In genomic region chr12:24838531-24838950, GRCh38 we compare ENCODE assay signal across 9 cellular contexts.
DNase-seq lines count a peak whose midpoint lies in the region; ATAC-seq and TF ChIP-seq lines count a peak whose summit lies in the region.
"Had no signal": no experiment of that assay in that cellular context is flagged by ENCODE, and none has a peak within 500 bp of the region (broad histone marks: within the 10 kb centered on the region; RNA-seq: fewer than 3 reads in every experiment).

No MANE protein-coding gene starts in this region.

- H3K9me3 ChIP-seq in SK-N-SH: no peaks in the 10 kb centered on the region
- no peaks in the 10 kb centered on the region for H3K9me3 ChIP-seq in upper lobe of right lung
- H3K9me3 ChIP-seq: neutrophil had no signal

- CTCF ChIA-PET in SK-N-SH (lab: Yijun Ruan, JAX): interaction anchor here (0.7 to 1.4 kb wide), 7 partner anchors 12 to 316 kb away, joined by 3 to 4 read pairs (median 3); no protein-coding TSS in a partner anchor

- H3K27ac ChIP-seq in SK-N-SH (ENCODE audit: low read depth in 2 of 2, low read length in 1 of 2) (peak overlapping the region; percentile 63 to 87; a peak in 3 of 4 replicates), upper lobe of right lung (peak overlapping the region; percentile 14)
- H3K27ac ChIP-seq: neutrophil had no signal

- H3K36me3 ChIP-seq in SK-N-SH (replicated peaks in 1 of 2; ENCODE audit: control insufficient read depth in 1 of 2, insufficient read depth in 2 of 2, low read length in 1 of 2): peaks cover 21 to 64% of the 10 kb centered on the region in 2 experiments
- peaks cover 5% of the 10 kb centered on the region for H3K36me3 ChIP-seq in upper lobe of right lung
- H3K36me3 ChIP-seq: neutrophil had no signal

- H2AFZ ChIP-seq in SK-N-SH (ENCODE audit: low read depth): no peak overlapping the region

- no peak overlapping the region for H3K9ac ChIP-seq in SK-N-SH

- peaks cover 5% of the 10 kb centered on the region; the same call in 1 of the 2 replicates for H3K79me2 ChIP-seq in SK-N-SH (ENCODE audit: insufficient read depth)

- no peaks in the 10 kb centered on the region for H4K20me1 ChIP-seq in SK-N-SH (ENCODE audit: insufficient read depth)

- peak in 1 of 2 experiments; percentile 69; a peak in 2 of 4 replicates for TF ChIP-seq EP300 in SK-N-SH (IDR thresholded peaks at IDR 0.05; ENCODE audit: borderline replicate concordance in 1 of 2, low read depth in 1 of 2, low read length in 1 of 2)

- H3K4me2 ChIP-seq in SK-N-SH: no peak overlapping the region

- TF ChIP-seq CTCF in SK-N-SH (IDR thresholded peaks at IDR 0.05): no peak
- TF ChIP-seq CTCF in upper lobe of right lung (IDR thresholded peaks at IDR 0.05): no peak

- intact Hi-C loops in Right ventricle myocardium superior (cut with DNase I): no loop called here
- intact Hi-C loops in upper lobe of right lung (cut with DNase I): no loop called here

- H3K4me1 ChIP-seq in SK-N-SH (ENCODE audit: control insufficient read depth in 1 of 2, insufficient read depth in 2 of 2, low read depth in 1 of 2, low read length in 1 of 2): peaks cover 14 to 18% of the 10 kb centered on the region in 2 experiments
- H3K4me1 ChIP-seq in upper lobe of right lung: peaks cover 12% of the 10 kb centered on the region

- POLR2A ChIA-PET in SK-N-SH (lab: Yijun Ruan, JAX): no interaction called here

- TF ChIP-seq RAD21 in SK-N-SH (IDR thresholded peaks at IDR 0.05; ENCODE audit: low read length): no peak

- DNase-seq in activated CD8-positive, alpha-beta memory T cell treated with anti-CD3 and anti-CD28 coated beads, Interleukin-2, amount 50 U/mL, for 48 hours: peak; percentile 59
- no peak for DNase-seq in activated CD8-positive, alpha-beta memory T cell treated with anti-CD3 and anti-CD28 coated beads, Interleukin-2, amount 50 U/mL, for 4 hours
- peak; percentile 42 for DNase-seq in SK-N-SH
- no peak for DNase-seq in Right ventricle myocardium superior
- no peak for DNase-seq in upper lobe of right lung
- DNase-seq in NCI-H82 treated with DMSO at 0.1 percent for 48 hours (lab: John Stamatoyannopoulos, UW; ENCODE audit: unreplicated experiment): no peak

- 23% methylated on average over 2 of the region's 2 CpGs for WGBS in SK-N-SH (ENCODE audit: low lambda C conversion rate)

- ATAC-seq in HG02938 (IDR thresholded peaks at IDR 0.05; ENCODE audit: unreplicated experiment) (peak; percentile 46), Right ventricle myocardium superior (ENCODE audit: poor library complexity) (peak; percentile 94), upper lobe of right lung (peak; percentile 82), GM19324 (IDR thresholded peaks at IDR 0.05; ENCODE audit: low FRiP score, unreplicated experiment) (no peak)

- H3K27me3 ChIP-seq in SK-N-SH (ENCODE audit: insufficient read depth) (no peaks in the 10 kb centered on the region), upper lobe of right lung (no peaks in the 10 kb centered on the region)
- H3K27me3 ChIP-seq: neutrophil had no signal

- H3K4me3 ChIP-seq in SK-N-SH (ENCODE audit: low read depth in 2 of 2, low read length in 1 of 2) (no peak overlapping the region), upper lobe of right lung (no peak overlapping the region)

- no peaks in the 10 kb centered on the region for H3K9me2 ChIP-seq in SK-N-SH

- H3F3A ChIP-seq in SK-N-SH (replicated peaks; ENCODE audit: insufficient read depth): peaks cover 20% of the 10 kb centered on the region

TF ChIP-seq in SK-N-SH, 30 proteins besides CTCF, POLR2A, EP300 and RAD21:
- no peak for TF ChIP-seq ZBTB33 (IDR thresholded peaks at IDR 0.05; ENCODE audit: borderline replicate concordance, low read depth)
- no peak for TF ChIP-seq RFX5 (IDR thresholded peaks at IDR 0.05; ENCODE audit: low read length)
- no peak for TF ChIP-seq GABPA (IDR thresholded peaks at IDR 0.05; ENCODE audit: low read depth)
- no peak for TF ChIP-seq RCOR1 (IDR thresholded peaks at IDR 0.05; ENCODE audit: low read length)
- peak; percentile 34; the same call in 1 of the 2 replicates for TF ChIP-seq GATA2 (CRISPR knock-in tag; IDR thresholded peaks at IDR 0.05)
- no peak for TF ChIP-seq FOXM1 (IDR thresholded peaks at IDR 0.05; ENCODE audit: low read depth)
- TF ChIP-seq TEAD4 (IDR thresholded peaks at IDR 0.05; ENCODE audit: borderline replicate concordance, insufficient read depth): no peak
- TF ChIP-seq FOSL2 (IDR thresholded peaks at IDR 0.05; ENCODE audit: borderline replicate concordance, low read depth): no peak
- TF ChIP-seq TAF1 (IDR thresholded peaks at IDR 0.05; ENCODE audit: borderline replicate concordance, low read depth, low read length): no peak
- peak; percentile 48 for TF ChIP-seq CHD2 (IDR thresholded peaks at IDR 0.05; ENCODE audit: low read length, partially characterized antibody)
- TF ChIP-seq POLR2AphosphoS5 (IDR thresholded peaks at IDR 0.05; ENCODE audit: low read depth, low read length): no peak
- TF ChIP-seq MEF2A (IDR thresholded peaks at IDR 0.05; ENCODE audit: borderline replicate concordance, low read depth): no peak
- no peak for TF ChIP-seq RXRA (IDR thresholded peaks at IDR 0.05; ENCODE audit: borderline replicate concordance, low read depth)
- TF ChIP-seq JUND (IDR thresholded peaks at IDR 0.05): no peak
- TF ChIP-seq TCF12 (IDR thresholded peaks at IDR 0.05): no peak
- no peak for TF ChIP-seq NRF1 (IDR thresholded peaks at IDR 0.05; ENCODE audit: low read depth, low read length)
- peak; percentile 66; the same call in 1 of the 2 replicates for TF ChIP-seq FOXJ3 (CRISPR knock-in tag; IDR thresholded peaks at IDR 0.05)
- TF ChIP-seq, protein P1, sequence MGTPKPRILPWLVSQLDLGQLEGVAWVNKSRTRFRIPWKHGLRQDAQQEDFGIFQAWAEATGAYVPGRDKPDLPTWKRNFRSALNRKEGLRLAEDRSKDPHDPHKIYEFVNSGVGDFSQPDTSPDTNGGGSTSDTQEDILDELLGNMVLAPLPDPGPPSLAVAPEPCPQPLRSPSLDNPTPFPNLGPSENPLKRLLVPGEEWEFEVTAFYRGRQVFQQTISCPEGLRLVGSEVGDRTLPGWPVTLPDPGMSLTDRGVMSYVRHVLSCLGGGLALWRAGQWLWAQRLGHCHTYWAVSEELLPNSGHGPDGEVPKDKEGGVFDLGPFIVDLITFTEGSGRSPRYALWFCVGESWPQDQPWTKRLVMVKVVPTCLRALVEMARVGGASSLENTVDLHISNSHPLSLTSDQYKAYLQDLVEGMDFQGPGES (IDR thresholded peaks at IDR 0.05; ENCODE audit: low read depth, low read length): no peak
- TF ChIP-seq PBX3 (IDR thresholded peaks at IDR 0.05): no peak
- TF ChIP-seq EZH2phosphoT487 (IDR thresholded peaks at IDR 0.05; ENCODE audit: borderline replicate concordance, low read depth): no peak
- TF ChIP-seq YY1 (IDR thresholded peaks at IDR 0.05; ENCODE audit: low read depth): no peak
- TF ChIP-seq SIN3A (IDR thresholded peaks at IDR 0.05; ENCODE audit: borderline replicate concordance, low read depth, low read length): no peak

Comparison
In these comparisons a context has a peak if more than half of its experiments do, and no peak if none do; other contexts are left out.
1. DNase-seq: peak in activated CD8-positive, alpha-beta memory T cell treated with anti-CD3 and anti-CD28 coated beads, Interleukin-2, amount 50 U/mL, for 48 hours (single experiment) and SK-N-SH (single experiment); none in activated CD8-positive, alpha-beta memory T cell treated with anti-CD3 and anti-CD28 coated beads, Interleukin-2, amount 50 U/mL, for 4 hours (single experiment), Right ventricle myocardium superior (single experiment), upper lobe of right lung (single experiment) and NCI-H82 treated with DMSO at 0.1 percent for 48 hours (single experiment).